Comparison of ENCODE assay signal across 1 cellular context in the genomic region with DNA sequence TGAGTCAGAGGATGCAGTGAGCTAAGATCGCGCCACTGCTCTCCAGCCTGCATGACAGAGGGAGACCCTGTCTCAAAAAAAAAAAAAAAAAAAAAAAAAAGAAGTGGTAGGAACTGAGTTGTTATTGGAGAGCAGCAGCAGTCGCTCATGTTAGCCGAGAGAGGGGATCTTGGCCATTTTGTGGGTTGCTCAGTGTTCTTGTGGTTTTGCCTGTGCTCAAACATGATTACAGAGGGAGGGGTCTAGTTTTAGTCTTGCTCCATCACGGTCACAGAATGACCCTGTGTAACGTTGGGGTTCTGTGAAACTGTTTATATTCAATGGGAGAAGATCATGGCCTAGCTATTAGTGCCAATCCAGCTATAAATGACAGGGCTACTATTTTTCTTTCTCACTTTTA.
TF ChIP-seq lines count a peak whose summit lies in the region.

No MANE protein-coding gene starts in this region.

TF ChIP-seq in SK-N-SH, 30 proteins besides CTCF, POLR2A, EP300 and RAD21 (continued from another document):
- TF ChIP-seq GATA2 (CRISPR knock-in tag; IDR thresholded peaks at IDR 0.05) (no peak), MXI1 (IDR thresholded peaks at IDR 0.05; ENCODE audit: low read depth, low read length) (no peak), FOSL2 (IDR thresholded peaks at IDR 0.05; ENCODE audit: borderline replicate concordance, low read depth) (no peak), TEAD4 (IDR thresholded peaks at IDR 0.05; ENCODE audit: borderline replicate concordance, insufficient read depth) (no peak), FOXJ3 (CRISPR knock-in tag; IDR thresholded peaks at IDR 0.05) (no peak), FOXM1 (IDR thresholded peaks at IDR 0.05; ENCODE audit: low read depth) (no peak), SMC3 (IDR thresholded peaks at IDR 0.05; ENCODE audit: low read depth, low read length) (no peak), YY1 (IDR thresholded peaks at IDR 0.05; ENCODE audit: low read depth) (no peak), JUND (IDR thresholded peaks at IDR 0.05) (no peak), GABPA (IDR thresholded peaks at IDR 0.05; ENCODE audit: low read depth) (no peak), TCF12 (IDR thresholded peaks at IDR 0.05) (no peak), CHD2 (IDR thresholded peaks at IDR 0.05; ENCODE audit: low read length, partially characterized antibody) (no peak), EZH2phosphoT487 (IDR thresholded peaks at IDR 0.05; ENCODE audit: borderline replicate concordance, low read depth) (no peak), NFIC (IDR thresholded peaks at IDR 0.05; ENCODE audit: borderline replicate concordance) (no peak)
- TF ChIP-seq, protein P1, sequence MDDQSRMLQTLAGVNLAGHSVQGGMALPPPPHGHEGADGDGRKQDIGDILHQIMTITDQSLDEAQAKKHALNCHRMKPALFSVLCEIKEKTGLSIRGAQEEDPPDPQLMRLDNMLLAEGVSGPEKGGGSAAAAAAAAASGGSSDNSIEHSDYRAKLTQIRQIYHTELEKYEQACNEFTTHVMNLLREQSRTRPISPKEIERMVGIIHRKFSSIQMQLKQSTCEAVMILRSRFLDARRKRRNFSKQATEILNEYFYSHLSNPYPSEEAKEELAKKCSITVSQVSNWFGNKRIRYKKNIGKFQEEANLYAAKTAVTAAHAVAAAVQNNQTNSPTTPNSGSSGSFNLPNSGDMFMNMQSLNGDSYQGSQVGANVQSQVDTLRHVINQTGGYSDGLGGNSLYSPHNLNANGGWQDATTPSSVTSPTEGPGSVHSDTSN (IDR thresholded peaks at IDR 0.05), result no peak
- TF ChIP-seq, protein P2, sequence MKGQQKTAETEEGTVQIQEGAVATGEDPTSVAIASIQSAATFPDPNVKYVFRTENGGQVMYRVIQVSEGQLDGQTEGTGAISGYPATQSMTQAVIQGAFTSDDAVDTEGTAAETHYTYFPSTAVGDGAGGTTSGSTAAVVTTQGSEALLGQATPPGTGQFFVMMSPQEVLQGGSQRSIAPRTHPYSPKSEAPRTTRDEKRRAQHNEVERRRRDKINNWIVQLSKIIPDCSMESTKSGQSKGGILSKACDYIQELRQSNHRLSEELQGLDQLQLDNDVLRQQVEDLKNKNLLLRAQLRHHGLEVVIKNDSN (IDR thresholded peaks at IDR 0.05; ENCODE audit: borderline replicate concordance, low read depth), result no peak
